2 cellular contexts compared by ENCODE assay signal in genomic region chr20:4571759-4572531, GRCh38.
TF ChIP-seq lines count a peak whose summit lies in the region.

No MANE protein-coding gene starts in this region.

TF ChIP-seq in SK-N-SH, 30 proteins besides CTCF, POLR2A, EP300 and RAD21 (continued from another document):
- TF ChIP-seq PBX3 (IDR thresholded peaks at IDR 0.05) (peak; percentile 13; the same call in 1 of the 2 replicates), RXRA (IDR thresholded peaks at IDR 0.05; ENCODE audit: borderline replicate concordance, low read depth) (no peak), GATA2 (CRISPR knock-in tag; IDR thresholded peaks at IDR 0.05) (no peak)

TF ChIP-seq in SK-N-SH treated with all-trans-retinoic acid at 6 μM for 48 hours, 23 proteins besides CTCF, POLR2A, EP300 and RAD21 (continued from another document):
- TF ChIP-seq PATZ1 (CRISPR knock-in tag; IDR thresholded peaks at IDR 0.05; ENCODE audit: borderline replicate concordance) = no peak
- no peak for TF ChIP-seq ZNF565 (CRISPR knock-in tag; conservative IDR thresholded peaks at IDR 0.05; ENCODE audit: low read depth)
- TF ChIP-seq ZNF8 (CRISPR knock-in tag; IDR thresholded peaks at IDR 0.05) = no peak
- no peak for TF ChIP-seq OSR1 (CRISPR knock-in tag; IDR thresholded peaks at IDR 0.05)
- TF ChIP-seq RARB (CRISPR knock-in tag; IDR thresholded peaks at IDR 0.05) = no peak
- no peak for TF ChIP-seq TOX (CRISPR knock-in tag; IDR thresholded peaks at IDR 0.05; ENCODE audit: borderline replicate concordance)
- no peak for TF ChIP-seq CSDC2 (CRISPR knock-in tag; IDR thresholded peaks at IDR 0.05)
- TF ChIP-seq GLIS3 (CRISPR knock-in tag; IDR thresholded peaks at IDR 0.05) = no peak
- TF ChIP-seq POU6F1 (CRISPR knock-in tag; IDR thresholded peaks at IDR 0.05; ENCODE audit: borderline replicate concordance, low read depth) = no peak
- TF ChIP-seq ZC3H10 (CRISPR knock-in tag; IDR thresholded peaks at IDR 0.05) = no peak
- TF ChIP-seq SNAI2 (CRISPR knock-in tag; IDR thresholded peaks at IDR 0.05) = no peak
- no peak for TF ChIP-seq ZFP30 (CRISPR knock-in tag; IDR thresholded peaks at IDR 0.05)
- TF ChIP-seq CREB5 (CRISPR knock-in tag; IDR thresholded peaks at IDR 0.05; ENCODE audit: low read depth) = no peak
- TF ChIP-seq TSHZ2 (CRISPR knock-in tag; IDR thresholded peaks at IDR 0.05) = no peak
- no peak for TF ChIP-seq ZFP3 (CRISPR knock-in tag; IDR thresholded peaks at IDR 0.05)
- TF ChIP-seq ISL1 (CRISPR knock-in tag; IDR thresholded peaks at IDR 0.05) = no peak
- no peak for TF ChIP-seq BACH2 (CRISPR knock-in tag; IDR thresholded peaks at IDR 0.05; ENCODE audit: borderline replicate concordance)
- no peak for TF ChIP-seq ZNF70 (CRISPR knock-in tag; IDR thresholded peaks at IDR 0.05)
